Comparison of ENCODE assay signal across 16 cellular contexts in genomic region chr5:172786736-172787462, GRCh38.
"Had no signal": no experiment of that assay in that cellular context is flagged by ENCODE, and none has a peak within 500 bp of the region (broad histone marks: within the 10 kb centered on the region; RNA-seq: fewer than 3 reads in every experiment).

No MANE protein-coding gene starts in this region.

- H3K4me3 ChIP-seq: esophagus squamous epithelium, stomach, thyroid gland had no signal

- H3K36me3 ChIP-seq: esophagus squamous epithelium, stomach, thyroid gland had no signal

- H3K4me3 Mint-ChIP-seq: activated CD8-positive, alpha-beta memory T cell treated with anti-CD3 and anti-CD28 coated beads, Interleukin-2, amount 10 ng/mL, durations not matched to agents 7 days and 5 days; activated naive CD8-positive, alpha-beta T cell; activated T-cell treated with anti-CD3 and anti-CD28 coated beads, Interleukin-2, amount 50 U/mL, for 24 hours; immature natural killer cell had no signal

- H3K27me3 ChIP-seq: esophagus squamous epithelium, stomach, thyroid gland had no signal

- H3K27ac ChIP-seq: esophagus squamous epithelium, thyroid gland had no signal

- H3K9me3 ChIP-seq: esophagus squamous epithelium, stomach, thyroid gland had no signal

- H3K27ac Mint-ChIP-seq: activated CD8-positive, alpha-beta memory T cell treated with anti-CD3 and anti-CD28 coated beads, Interleukin-2, amount 10 ng/mL, durations not matched to agents 7 days and 5 days; activated naive CD8-positive, alpha-beta T cell; activated T-cell treated with anti-CD3 and anti-CD28 coated beads, Interleukin-2, amount 50 U/mL, for 24 hours had no signal

- H3K9me3 Mint-ChIP-seq: activated T-cell treated with anti-CD3 and anti-CD28 coated beads, Interleukin-2, amount 50 U/mL, for 24 hours; immature natural killer cell had no signal

- H3K4me1 Mint-ChIP-seq: activated CD8-positive, alpha-beta memory T cell treated with anti-CD3 and anti-CD28 coated beads, Interleukin-2, amount 10 ng/mL, durations not matched to agents 7 days and 5 days; immature natural killer cell had no signal

- DNase-seq: activated CD4-positive, alpha-beta T cell treated with anti-CD3 and anti-CD28 coated beads for 1 hour; activated CD4-positive, alpha-beta T cell treated with anti-CD3 and anti-CD28 coated beads, Interleukin-2, amount 50 U/mL, for 48 hours; activated CD8-positive, alpha-beta memory T cell treated with anti-CD3 and anti-CD28 coated beads, Interleukin-2, amount 10 ng/mL, durations not matched to agents 7 days and 5 days; activated gamma-delta T cell; activated T-cell treated with anti-CD3 and anti-CD28 coated beads, Interleukin-2, amount 50 U/mL, for 24 hours; anterior cingulate cortex; esophagus squamous epithelium; foreskin fibroblast; glutamatergic neuron; immature natural killer cell; mammary epithelial cell; stimulated activated CD4-positive, alpha-beta T cell treated with anti-CD3 and anti-CD28 coated beads, Interleukin-4, amount 100 ng/mL, for 1 hour; stomach; T-helper 9 cell; thyroid gland had no signal

- H3K27me3 Mint-ChIP-seq: activated CD8-positive, alpha-beta memory T cell treated with anti-CD3 and anti-CD28 coated beads, Interleukin-2, amount 10 ng/mL, durations not matched to agents 7 days and 5 days; activated naive CD8-positive, alpha-beta T cell; activated T-cell treated with anti-CD3 and anti-CD28 coated beads, Interleukin-2, amount 50 U/mL, for 24 hours had no signal

- H3K36me3 Mint-ChIP-seq: activated CD8-positive, alpha-beta memory T cell treated with anti-CD3 and anti-CD28 coated beads, Interleukin-2, amount 10 ng/mL, durations not matched to agents 7 days and 5 days; activated naive CD8-positive, alpha-beta T cell; immature natural killer cell had no signal
